ENCODE assay signal across 8 cellular contexts in the genomic region with DNA sequence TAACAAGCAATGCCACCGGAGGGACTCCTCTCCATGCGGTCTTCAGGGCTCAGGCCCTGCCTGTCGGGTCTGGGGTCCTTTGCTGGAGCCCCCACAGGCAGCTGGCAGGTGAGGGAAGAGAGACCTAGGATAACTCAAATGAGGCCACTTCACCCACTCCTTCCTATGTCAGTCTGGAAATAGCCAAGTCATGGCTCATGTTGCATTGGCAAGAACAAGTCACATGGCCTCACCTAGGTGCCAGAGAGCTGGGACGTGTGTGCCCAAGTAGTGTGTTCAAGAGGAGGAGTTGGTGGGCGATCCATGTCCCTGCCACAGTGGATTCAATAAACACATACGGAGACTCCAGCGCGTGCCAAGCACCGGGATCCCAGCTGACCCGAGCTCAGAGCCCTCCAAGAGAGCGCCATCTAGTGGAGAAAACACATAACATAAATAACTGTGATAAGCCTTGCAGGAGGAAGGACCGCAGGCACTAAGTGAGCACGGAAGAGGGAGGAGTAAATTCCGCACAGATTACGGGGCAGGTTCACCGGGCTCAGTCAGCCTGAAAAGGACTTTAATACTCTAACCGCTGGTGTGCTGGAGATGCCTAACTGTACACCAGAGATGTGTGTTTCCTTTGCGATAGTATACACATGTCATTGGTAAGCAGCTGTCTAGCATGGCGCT.
DNase-seq lines count a peak whose midpoint lies in the region; ATAC-seq and TF ChIP-seq lines count a peak whose summit lies in the region.

No MANE protein-coding gene starts in this region.

- H3K4me1 Mint-ChIP-seq in CD8-positive, alpha-beta T cell (ENCODE audit: low read depth) = peaks cover 2% of the 10 kb centered on the region
- H3K4me1 Mint-ChIP-seq in activated T-helper 17 cell treated with anti-CD3 and anti-CD28 coated beads, Interleukin-2, amount 50 U/mL, for 72 hours = no peaks in the 10 kb centered on the region
- peaks cover 33% of the 10 kb centered on the region for H3K4me1 Mint-ChIP-seq in stimulated activated naive CD8-positive, alpha-beta T cell treated with anti-CD3 and anti-CD28 coated beads, Interleukin-15, amount 100 ng/mL, for 72 hours

- no peak overlapping the region for H3K27ac ChIP-seq in CD8-positive, alpha-beta T cell (ENCODE audit: low read depth, low read length)

- POLR2A ChIA-PET in CD8-positive, alpha-beta T cell (lab: Charles Lee) = no interaction called here

- H3K9me3 ChIP-seq in CD8-positive, alpha-beta T cell (ENCODE audit: low read length) = no peaks in the 10 kb centered on the region

- intact Hi-C loops in CD8-positive, alpha-beta T cell (cut with DNase I, micrococcal nuclease) = loop anchor here (5.0 kb wide), 2 partner anchors 59 to 261 kb away; no protein-coding TSS in a partner anchor

- no peak for DNase-seq in CD8-positive, alpha-beta T cell
- peak; percentile 49 for DNase-seq in NCI-H1092 treated with DMSO at 0.1 percent for 48 hours (lab: John Stamatoyannopoulos, UW)
- peak; percentile 52 for DNase-seq in iPS DF 19.7 (ENCODE audit: low read depth, low spot score)
- DNase-seq in stimulated activated naive CD8-positive, alpha-beta T cell treated with anti-CD3 and anti-CD28 coated beads, Interleukin-15, amount 100 ng/mL, for 72 hours = peak; percentile 36 to 50
- DNase-seq in 8988T = no peak

- no peaks in the 10 kb centered on the region for H3K36me3 ChIP-seq in CD8-positive, alpha-beta T cell (ENCODE audit: insufficient read depth, low read length)

- ATAC-seq in CD8-positive, alpha-beta T cell = no peak
- ATAC-seq in GM18505 (IDR thresholded peaks at IDR 0.05; ENCODE audit: unreplicated experiment) (peak; percentile 85), HG02798 (IDR thresholded peaks at IDR 0.05; ENCODE audit: poor library complexity, unreplicated experiment) (peak; percentile 79)
- peak; percentile 56 for ATAC-seq in activated T-helper 17 cell treated with anti-CD3 and anti-CD28 coated beads, Interleukin-2, amount 50 U/mL, for 72 hours (replicated peaks)
- ATAC-seq in stimulated activated naive CD8-positive, alpha-beta T cell treated with anti-CD3 and anti-CD28 coated beads, Interleukin-15, amount 100 ng/mL, for 72 hours = peak; percentile 82

- no peak overlapping the region for H3K27ac Mint-ChIP-seq in CD8-positive, alpha-beta T cell
- no peak overlapping the region for H3K27ac Mint-ChIP-seq in activated T-helper 17 cell treated with anti-CD3 and anti-CD28 coated beads, Interleukin-2, amount 50 U/mL, for 72 hours
- H3K27ac Mint-ChIP-seq in stimulated activated naive CD8-positive, alpha-beta T cell treated with anti-CD3 and anti-CD28 coated beads, Interleukin-15, amount 100 ng/mL, for 72 hours = peak overlapping the region; percentile 14 to 64

- H3K4me3 Mint-ChIP-seq in CD8-positive, alpha-beta T cell = no peak overlapping the region
- no peak overlapping the region for H3K4me3 Mint-ChIP-seq in activated T-helper 17 cell treated with anti-CD3 and anti-CD28 coated beads, Interleukin-2, amount 50 U/mL, for 72 hours
- peak overlapping the region; percentile 12 to 38 for H3K4me3 Mint-ChIP-seq in stimulated activated naive CD8-positive, alpha-beta T cell treated with anti-CD3 and anti-CD28 coated beads, Interleukin-15, amount 100 ng/mL, for 72 hours

- no peaks in the 10 kb centered on the region for H3K4me1 ChIP-seq in CD8-positive, alpha-beta T cell (ENCODE audit: insufficient read depth, low read length)

- H3K4me3 ChIP-seq in CD8-positive, alpha-beta T cell (ENCODE audit: low read depth, low read length) = no peak overlapping the region

- H3K27me3 ChIP-seq in CD8-positive, alpha-beta T cell (ENCODE audit: insufficient read depth, low read length) = no peaks in the 10 kb centered on the region

- no peaks in the 10 kb centered on the region for H3K36me3 Mint-ChIP-seq in CD8-positive, alpha-beta T cell
- H3K36me3 Mint-ChIP-seq in activated T-helper 17 cell treated with anti-CD3 and anti-CD28 coated beads, Interleukin-2, amount 50 U/mL, for 72 hours (ENCODE audit: low read depth) = no peaks in the 10 kb centered on the region

- no peaks in the 10 kb centered on the region for H3K9me3 Mint-ChIP-seq in CD8-positive, alpha-beta T cell
- H3K9me3 Mint-ChIP-seq in activated T-helper 17 cell treated with anti-CD3 and anti-CD28 coated beads, Interleukin-2, amount 50 U/mL, for 72 hours = peaks cover 4% of the 10 kb centered on the region
- peaks cover 0 to 4% of the 10 kb centered on the region in 2 donors for H3K9me3 Mint-ChIP-seq in stimulated activated naive CD8-positive, alpha-beta T cell treated with anti-CD3 and anti-CD28 coated beads, Interleukin-15, amount 100 ng/mL, for 72 hours

- CTCF ChIA-PET in CD8-positive, alpha-beta T cell (lab: Charles Lee) = interaction anchor here (1.1 kb wide), 1 partner anchor 9 kb away, joined by 3 read pairs; no protein-coding TSS in a partner anchor

- H3K27me3 Mint-ChIP-seq in CD8-positive, alpha-beta T cell (ENCODE audit: low read depth) = peaks cover 6% of the 10 kb centered on the region
- H3K27me3 Mint-ChIP-seq in activated T-helper 17 cell treated with anti-CD3 and anti-CD28 coated beads, Interleukin-2, amount 50 U/mL, for 72 hours = no peaks in the 10 kb centered on the region
- no peaks in the 10 kb centered on the region for H3K27me3 Mint-ChIP-seq in stimulated activated naive CD8-positive, alpha-beta T cell treated with anti-CD3 and anti-CD28 coated beads, Interleukin-15, amount 100 ng/mL, for 72 hours

- TF ChIP-seq POLR2A in GM18505 (IDR thresholded peaks at IDR 0.05; ENCODE audit: borderline replicate concordance, extremely low read depth, insufficient read depth, insufficient read length) = no peak

- TF ChIP-seq CTCF in CD8-positive, alpha-beta T cell (IDR thresholded peaks at IDR 0.05) = peak; percentile 31

Comparison
In these comparisons a context has a peak if more than half of its experiments do, and no peak if none do; other contexts are left out.
1. DNase-seq: peak in NCI-H1092 treated with DMSO at 0.1 percent for 48 hours (single experiment), iPS DF 19.7 (single experiment) and stimulated activated naive CD8-positive, alpha-beta T cell treated with anti-CD3 and anti-CD28 coated beads, Interleukin-15, amount 100 ng/mL, for 72 hours (2 of 2); none in CD8-positive, alpha-beta T cell (0 of 7) and 8988T (single experiment).
2. H3K27ac Mint-ChIP-seq: peak in stimulated activated naive CD8-positive, alpha-beta T cell treated with anti-CD3 and anti-CD28 coated beads, Interleukin-15, amount 100 ng/mL, for 72 hours (2 of 2); none in CD8-positive, alpha-beta T cell (single experiment) and activated T-helper 17 cell treated with anti-CD3 and anti-CD28 coated beads, Interleukin-2, amount 50 U/mL, for 72 hours (single experiment).
3. H3K4me3 Mint-ChIP-seq: peak in stimulated activated naive CD8-positive, alpha-beta T cell treated with anti-CD3 and anti-CD28 coated beads, Interleukin-15, amount 100 ng/mL, for 72 hours (2 of 2); none in CD8-positive, alpha-beta T cell (single experiment) and activated T-helper 17 cell treated with anti-CD3 and anti-CD28 coated beads, Interleukin-2, amount 50 U/mL, for 72 hours (single experiment).